ENCODE assay signal across 1 cellular context in the genomic region with DNA sequence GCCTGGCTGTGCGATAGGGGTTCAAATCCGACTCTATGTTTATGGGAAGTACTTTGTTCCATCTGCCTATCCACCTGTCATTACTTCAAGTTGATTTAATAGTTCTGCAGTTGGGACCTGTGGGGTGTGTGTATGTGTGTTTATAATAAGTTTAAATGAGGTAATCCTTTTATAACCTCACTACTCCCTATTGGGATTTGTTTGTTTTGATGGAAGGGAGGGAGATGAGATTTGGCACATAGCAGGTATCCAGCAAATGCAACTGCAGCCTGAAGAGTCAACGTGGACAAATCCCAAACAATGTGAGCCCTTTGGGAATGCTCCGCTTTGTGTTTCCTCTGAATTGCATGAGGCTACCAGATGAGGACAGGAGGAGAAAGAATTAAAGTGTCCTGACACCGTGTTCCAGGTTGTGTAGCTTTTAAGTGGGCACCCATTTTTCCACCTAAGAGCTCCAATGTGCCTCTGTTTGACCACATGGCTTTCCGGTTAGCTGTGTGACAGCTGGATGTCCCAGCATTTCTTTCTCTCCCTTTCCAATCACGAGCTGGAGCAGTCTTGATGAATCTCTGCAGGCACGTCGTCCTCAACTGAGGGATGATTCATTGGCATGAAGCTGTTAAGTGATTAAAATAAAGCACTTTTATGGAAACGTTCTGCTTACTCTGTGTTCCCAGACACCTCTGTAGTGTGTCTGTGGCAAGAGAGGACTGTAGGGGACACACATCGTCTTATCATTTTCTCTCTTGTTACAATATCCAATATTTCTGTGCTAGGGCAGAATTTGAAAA.
TF ChIP-seq lines count a peak whose summit lies in the region.

No MANE protein-coding gene starts in this region.

TF ChIP-seq in HEK293, 187 proteins besides CTCF, POLR2A, EP300 and RAD21 (continued from another document):
- no peak for TF ChIP-seq ZNF830 (tag by site-specific recombination; IDR thresholded peaks at IDR 0.05; ENCODE audit: low read depth)
- no peak for TF ChIP-seq ZNF404 (tag by site-specific recombination; IDR thresholded peaks at IDR 0.05)
- TF ChIP-seq, protein P1, sequence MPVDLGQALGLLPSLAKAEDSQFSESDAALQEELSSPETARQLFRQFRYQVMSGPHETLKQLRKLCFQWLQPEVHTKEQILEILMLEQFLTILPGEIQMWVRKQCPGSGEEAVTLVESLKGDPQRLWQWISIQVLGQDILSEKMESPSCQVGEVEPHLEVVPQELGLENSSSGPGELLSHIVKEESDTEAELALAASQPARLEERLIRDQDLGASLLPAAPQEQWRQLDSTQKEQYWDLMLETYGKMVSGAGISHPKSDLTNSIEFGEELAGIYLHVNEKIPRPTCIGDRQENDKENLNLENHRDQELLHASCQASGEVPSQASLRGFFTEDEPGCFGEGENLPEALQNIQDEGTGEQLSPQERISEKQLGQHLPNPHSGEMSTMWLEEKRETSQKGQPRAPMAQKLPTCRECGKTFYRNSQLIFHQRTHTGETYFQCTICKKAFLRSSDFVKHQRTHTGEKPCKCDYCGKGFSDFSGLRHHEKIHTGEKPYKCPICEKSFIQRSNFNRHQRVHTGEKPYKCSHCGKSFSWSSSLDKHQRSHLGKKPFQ (tag by site-specific recombination; IDR thresholded peaks at IDR 0.05): 0 out of 2 replicates have a peak, but pooled peaks have one; percentile 28
- TF ChIP-seq, protein P2, sequence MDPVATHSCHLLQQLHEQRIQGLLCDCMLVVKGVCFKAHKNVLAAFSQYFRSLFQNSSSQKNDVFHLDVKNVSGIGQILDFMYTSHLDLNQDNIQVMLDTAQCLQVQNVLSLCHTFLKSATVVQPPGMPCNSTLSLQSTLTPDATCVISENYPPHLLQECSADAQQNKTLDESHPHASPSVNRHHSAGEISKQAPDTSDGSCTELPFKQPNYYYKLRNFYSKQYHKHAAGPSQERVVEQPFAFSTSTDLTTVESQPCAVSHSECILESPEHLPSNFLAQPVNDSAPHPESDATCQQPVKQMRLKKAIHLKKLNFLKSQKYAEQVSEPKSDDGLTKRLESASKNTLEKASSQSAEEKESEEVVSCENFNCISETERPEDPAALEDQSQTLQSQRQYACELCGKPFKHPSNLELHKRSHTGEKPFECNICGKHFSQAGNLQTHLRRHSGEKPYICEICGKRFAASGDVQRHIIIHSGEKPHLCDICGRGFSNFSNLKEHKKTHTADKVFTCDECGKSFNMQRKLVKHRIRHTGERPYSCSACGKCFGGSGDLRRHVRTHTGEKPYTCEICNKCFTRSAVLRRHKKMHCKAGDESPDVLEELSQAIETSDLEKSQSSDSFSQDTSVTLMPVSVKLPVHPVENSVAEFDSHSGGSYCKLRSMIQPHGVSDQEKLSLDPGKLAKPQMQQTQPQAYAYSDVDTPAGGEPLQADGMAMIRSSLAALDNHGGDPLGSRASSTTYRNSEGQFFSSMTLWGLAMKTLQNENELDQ (tag by site-specific recombination; IDR thresholded peaks at IDR 0.05; ENCODE audit: low read depth): no peak
- TF ChIP-seq, protein P3, sequence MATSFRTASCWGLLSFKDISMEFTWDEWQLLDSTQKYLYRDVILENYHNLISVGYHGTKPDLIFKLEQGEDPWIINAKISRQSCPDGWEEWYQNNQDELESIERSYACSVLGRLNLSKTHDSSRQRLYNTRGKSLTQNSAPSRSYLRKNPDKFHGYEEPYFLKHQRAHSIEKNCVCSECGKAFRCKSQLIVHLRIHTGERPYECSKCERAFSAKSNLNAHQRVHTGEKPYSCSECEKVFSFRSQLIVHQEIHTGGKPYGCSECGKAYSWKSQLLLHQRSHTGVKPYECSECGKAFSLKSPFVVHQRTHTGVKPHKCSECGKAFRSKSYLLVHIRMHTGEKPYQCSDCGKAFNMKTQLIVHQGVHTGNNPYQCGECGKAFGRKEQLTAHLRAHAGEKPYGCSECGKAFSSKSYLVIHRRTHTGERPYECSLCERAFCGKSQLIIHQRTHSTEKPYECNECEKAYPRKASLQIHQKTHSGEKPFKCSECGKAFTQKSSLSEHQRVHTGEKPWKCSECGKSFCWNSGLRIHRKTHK (tag by site-specific recombination; IDR thresholded peaks at IDR 0.05): no peak
- no peak for TF ChIP-seq ZNF629 (tag by site-specific recombination; IDR thresholded peaks at IDR 0.05)
- TF ChIP-seq FEZF1 (tag by site-specific recombination; IDR thresholded peaks at IDR 0.05): peak; percentile 66
- TF ChIP-seq KLF9 (tag by site-specific recombination; IDR thresholded peaks at IDR 0.05; ENCODE audit: low read depth): no peak
- TF ChIP-seq KLF8 (tag by site-specific recombination; IDR thresholded peaks at IDR 0.05): no peak
- no peak for TF ChIP-seq ZBTB17 (tag by site-specific recombination; IDR thresholded peaks at IDR 0.05)
- peak; percentile 99 for TF ChIP-seq WT1 (tag by site-specific recombination; IDR thresholded peaks at IDR 0.05)
- TF ChIP-seq, protein P4, sequence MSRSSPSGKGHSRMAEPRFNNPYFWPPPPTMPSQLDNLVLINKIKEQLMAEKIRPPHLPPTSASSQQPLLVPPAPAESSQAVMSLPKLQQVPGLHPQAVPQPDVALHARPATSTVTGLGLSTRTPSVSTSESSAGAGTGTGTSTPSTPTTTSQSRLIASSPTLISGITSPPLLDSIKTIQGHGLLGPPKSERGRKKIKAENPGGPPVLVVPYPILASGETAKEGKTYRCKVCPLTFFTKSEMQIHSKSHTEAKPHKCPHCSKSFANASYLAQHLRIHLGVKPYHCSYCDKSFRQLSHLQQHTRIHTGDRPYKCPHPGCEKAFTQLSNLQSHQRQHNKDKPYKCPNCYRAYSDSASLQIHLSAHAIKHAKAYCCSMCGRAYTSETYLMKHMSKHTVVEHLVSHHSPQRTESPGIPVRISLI (tag by site-specific recombination; IDR thresholded peaks at IDR 0.05): no peak
- TF ChIP-seq ZNF121 (tag by site-specific recombination; IDR thresholded peaks at IDR 0.05): no peak
- no peak for TF ChIP-seq ZSCAN30 (tag by site-specific recombination; IDR thresholded peaks at IDR 0.05)
- TF ChIP-seq ZEB2 (tag by site-specific recombination; IDR thresholded peaks at IDR 0.05): no peak
- TF ChIP-seq, protein P5, sequence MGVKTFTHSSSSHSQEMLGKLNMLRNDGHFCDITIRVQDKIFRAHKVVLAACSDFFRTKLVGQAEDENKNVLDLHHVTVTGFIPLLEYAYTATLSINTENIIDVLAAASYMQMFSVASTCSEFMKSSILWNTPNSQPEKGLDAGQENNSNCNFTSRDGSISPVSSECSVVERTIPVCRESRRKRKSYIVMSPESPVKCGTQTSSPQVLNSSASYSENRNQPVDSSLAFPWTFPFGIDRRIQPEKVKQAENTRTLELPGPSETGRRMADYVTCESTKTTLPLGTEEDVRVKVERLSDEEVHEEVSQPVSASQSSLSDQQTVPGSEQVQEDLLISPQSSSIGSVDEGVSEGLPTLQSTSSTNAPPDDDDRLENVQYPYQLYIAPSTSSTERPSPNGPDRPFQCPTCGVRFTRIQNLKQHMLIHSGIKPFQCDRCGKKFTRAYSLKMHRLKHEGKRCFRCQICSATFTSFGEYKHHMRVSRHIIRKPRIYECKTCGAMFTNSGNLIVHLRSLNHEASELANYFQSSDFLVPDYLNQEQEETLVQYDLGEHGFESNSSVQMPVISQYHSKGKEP (tag by site-specific recombination; IDR thresholded peaks at IDR 0.05): peak; percentile 92
- TF ChIP-seq ZNF214 (tag by site-specific recombination; IDR thresholded peaks at IDR 0.05; ENCODE audit: borderline replicate concordance): no peak
- no peak for TF ChIP-seq ZNF600 (tag by site-specific recombination; IDR thresholded peaks at IDR 0.05)
- TF ChIP-seq, protein P6, sequence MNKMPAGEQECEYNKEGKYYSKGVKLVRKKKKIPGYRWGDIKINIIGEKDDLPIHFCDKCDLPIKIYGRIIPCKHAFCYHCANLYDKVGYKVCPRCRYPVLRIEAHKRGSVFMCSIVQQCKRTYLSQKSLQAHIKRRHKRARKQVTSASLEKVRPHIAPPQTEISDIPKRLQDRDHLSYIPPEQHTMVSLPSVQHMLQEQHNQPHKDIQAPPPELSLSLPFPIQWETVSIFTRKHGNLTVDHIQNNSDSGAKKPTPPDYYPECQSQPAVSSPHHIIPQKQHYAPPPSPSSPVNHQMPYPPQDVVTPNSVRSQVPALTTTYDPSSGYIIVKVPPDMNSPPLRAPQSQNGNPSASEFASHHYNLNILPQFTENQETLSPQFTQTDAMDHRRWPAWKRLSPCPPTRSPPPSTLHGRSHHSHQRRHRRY (tag by site-specific recombination; IDR thresholded peaks at IDR 0.05): no peak
- TF ChIP-seq, protein P7, sequence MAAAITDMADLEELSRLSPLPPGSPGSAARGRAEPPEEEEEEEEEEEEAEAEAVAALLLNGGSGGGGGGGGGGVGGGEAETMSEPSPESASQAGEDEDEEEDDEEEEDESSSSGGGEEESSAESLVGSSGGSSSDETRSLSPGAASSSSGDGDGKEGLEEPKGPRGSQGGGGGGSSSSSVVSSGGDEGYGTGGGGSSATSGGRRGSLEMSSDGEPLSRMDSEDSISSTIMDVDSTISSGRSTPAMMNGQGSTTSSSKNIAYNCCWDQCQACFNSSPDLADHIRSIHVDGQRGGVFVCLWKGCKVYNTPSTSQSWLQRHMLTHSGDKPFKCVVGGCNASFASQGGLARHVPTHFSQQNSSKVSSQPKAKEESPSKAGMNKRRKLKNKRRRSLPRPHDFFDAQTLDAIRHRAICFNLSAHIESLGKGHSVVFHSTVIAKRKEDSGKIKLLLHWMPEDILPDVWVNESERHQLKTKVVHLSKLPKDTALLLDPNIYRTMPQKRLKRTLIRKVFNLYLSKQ (tag by site-specific recombination; IDR thresholded peaks at IDR 0.05; ENCODE audit: borderline replicate concordance): no peak
- TF ChIP-seq, protein P8, sequence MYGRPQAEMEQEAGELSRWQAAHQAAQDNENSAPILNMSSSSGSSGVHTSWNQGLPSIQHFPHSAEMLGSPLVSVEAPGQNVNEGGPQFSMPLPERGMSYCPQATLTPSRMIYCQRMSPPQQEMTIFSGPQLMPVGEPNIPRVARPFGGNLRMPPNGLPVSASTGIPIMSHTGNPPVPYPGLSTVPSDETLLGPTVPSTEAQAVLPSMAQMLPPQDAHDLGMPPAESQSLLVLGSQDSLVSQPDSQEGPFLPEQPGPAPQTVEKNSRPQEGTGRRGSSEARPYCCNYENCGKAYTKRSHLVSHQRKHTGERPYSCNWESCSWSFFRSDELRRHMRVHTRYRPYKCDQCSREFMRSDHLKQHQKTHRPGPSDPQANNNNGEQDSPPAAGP (tag by site-specific recombination; IDR thresholded peaks at IDR 0.05): 0 out of 2 replicates have a peak, but pooled peaks have one; percentile 29
- TF ChIP-seq, protein P9, sequence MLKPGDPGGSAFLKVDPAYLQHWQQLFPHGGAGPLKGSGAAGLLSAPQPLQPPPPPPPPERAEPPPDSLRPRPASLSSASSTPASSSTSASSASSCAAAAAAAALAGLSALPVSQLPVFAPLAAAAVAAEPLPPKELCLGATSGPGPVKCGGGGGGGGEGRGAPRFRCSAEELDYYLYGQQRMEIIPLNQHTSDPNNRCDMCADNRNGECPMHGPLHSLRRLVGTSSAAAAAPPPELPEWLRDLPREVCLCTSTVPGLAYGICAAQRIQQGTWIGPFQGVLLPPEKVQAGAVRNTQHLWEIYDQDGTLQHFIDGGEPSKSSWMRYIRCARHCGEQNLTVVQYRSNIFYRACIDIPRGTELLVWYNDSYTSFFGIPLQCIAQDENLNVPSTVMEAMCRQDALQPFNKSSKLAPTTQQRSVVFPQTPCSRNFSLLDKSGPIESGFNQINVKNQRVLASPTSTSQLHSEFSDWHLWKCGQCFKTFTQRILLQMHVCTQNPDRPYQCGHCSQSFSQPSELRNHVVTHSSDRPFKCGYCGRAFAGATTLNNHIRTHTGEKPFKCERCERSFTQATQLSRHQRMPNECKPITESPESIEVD (tag by site-specific recombination; IDR thresholded peaks at IDR 0.05): no peak
- TF ChIP-seq HOXC10 (CRISPR knock-in tag; IDR thresholded peaks at IDR 0.05): no peak
- TF ChIP-seq, protein P10, sequence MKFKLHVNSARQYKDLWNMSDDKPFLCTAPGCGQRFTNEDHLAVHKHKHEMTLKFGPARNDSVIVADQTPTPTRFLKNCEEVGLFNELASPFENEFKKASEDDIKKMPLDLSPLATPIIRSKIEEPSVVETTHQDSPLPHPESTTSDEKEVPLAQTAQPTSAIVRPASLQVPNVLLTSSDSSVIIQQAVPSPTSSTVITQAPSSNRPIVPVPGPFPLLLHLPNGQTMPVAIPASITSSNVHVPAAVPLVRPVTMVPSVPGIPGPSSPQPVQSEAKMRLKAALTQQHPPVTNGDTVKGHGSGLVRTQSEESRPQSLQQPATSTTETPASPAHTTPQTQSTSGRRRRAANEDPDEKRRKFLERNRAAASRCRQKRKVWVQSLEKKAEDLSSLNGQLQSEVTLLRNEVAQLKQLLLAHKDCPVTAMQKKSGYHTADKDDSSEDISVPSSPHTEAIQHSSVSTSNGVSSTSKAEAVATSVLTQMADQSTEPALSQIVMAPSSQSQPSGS (tag by site-specific recombination; IDR thresholded peaks at IDR 0.05; ENCODE audit: low read depth): peak; percentile 88
- TF ChIP-seq OSR2 (tag by site-specific recombination; IDR thresholded peaks at IDR 0.05): peak; percentile 68; the same call in 1 of the 2 replicates
- TF ChIP-seq ZXDB (tag by site-specific recombination; IDR thresholded peaks at IDR 0.05): no peak
- peak; percentile 71; the same call in 1 of the 2 replicates for TF ChIP-seq KLF10 (tag by site-specific recombination; IDR thresholded peaks at IDR 0.05)
- TF ChIP-seq GLIS1 (tag by site-specific recombination; IDR thresholded peaks at IDR 0.05): peak; percentile 44
- no peak for TF ChIP-seq SCRT2 (tag by site-specific recombination; IDR thresholded peaks at IDR 0.05)
- TF ChIP-seq ZIC2 (tag by site-specific recombination; IDR thresholded peaks at IDR 0.05): 0 out of 2 replicates have a peak, but pooled peaks have one; percentile 35
- TF ChIP-seq, protein P11, sequence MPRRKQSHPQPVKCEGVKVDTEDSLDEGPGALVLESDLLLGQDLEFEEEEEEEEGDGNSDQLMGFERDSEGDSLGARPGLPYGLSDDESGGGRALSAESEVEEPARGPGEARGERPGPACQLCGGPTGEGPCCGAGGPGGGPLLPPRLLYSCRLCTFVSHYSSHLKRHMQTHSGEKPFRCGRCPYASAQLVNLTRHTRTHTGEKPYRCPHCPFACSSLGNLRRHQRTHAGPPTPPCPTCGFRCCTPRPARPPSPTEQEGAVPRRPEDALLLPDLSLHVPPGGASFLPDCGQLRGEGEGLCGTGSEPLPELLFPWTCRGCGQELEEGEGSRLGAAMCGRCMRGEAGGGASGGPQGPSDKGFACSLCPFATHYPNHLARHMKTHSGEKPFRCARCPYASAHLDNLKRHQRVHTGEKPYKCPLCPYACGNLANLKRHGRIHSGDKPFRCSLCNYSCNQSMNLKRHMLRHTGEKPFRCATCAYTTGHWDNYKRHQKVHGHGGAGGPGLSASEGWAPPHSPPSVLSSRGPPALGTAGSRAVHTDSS (tag by site-specific recombination; IDR thresholded peaks at IDR 0.05): no peak
- no peak for TF ChIP-seq ZNF658 (tag by site-specific recombination; IDR thresholded peaks at IDR 0.05)
- TF ChIP-seq, protein P12, sequence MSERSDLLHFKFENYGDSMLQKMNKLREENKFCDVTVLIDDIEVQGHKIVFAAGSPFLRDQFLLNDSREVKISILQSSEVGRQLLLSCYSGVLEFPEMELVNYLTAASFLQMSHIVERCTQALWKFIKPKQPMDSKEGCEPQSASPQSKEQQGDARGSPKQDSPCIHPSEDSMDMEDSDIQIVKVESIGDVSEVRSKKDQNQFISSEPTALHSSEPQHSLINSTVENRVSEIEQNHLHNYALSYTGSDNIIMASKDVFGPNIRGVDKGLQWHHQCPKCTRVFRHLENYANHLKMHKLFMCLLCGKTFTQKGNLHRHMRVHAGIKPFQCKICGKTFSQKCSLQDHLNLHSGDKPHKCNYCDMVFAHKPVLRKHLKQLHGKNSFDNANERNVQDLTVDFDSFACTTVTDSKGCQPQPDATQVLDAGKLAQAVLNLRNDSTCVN (tag by site-specific recombination; optimal IDR thresholded peaks at IDR 0.05): no peak
TF ChIP-seq in HEK293: peak in this region for 12.
